Comparison of ENCODE assay signal across 1 cellular context in the genomic region with DNA sequence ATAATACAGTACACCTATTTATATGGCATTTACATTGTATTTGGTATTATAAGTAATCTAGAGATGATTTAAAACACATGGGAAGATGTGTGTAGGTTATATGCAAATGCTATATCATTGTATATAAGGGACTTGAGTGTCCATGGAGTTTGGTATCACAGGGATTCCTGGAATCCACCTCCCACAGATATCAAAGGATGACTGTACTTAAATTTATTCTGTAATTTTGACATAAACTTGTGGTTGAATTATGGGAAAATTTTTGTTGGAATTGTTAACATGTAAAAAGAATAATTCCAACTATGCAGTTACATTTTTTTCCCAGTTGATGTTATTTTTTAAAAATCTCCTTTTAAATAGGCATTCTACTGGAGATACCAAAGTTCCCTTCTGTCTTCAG.
TF ChIP-seq lines count a peak whose summit lies in the region.

No MANE protein-coding gene starts in this region.

TF ChIP-seq in WTC11, 78 proteins besides CTCF, POLR2A, EP300 and RAD21 (continued from another document):
- TF ChIP-seq, protein P1, sequence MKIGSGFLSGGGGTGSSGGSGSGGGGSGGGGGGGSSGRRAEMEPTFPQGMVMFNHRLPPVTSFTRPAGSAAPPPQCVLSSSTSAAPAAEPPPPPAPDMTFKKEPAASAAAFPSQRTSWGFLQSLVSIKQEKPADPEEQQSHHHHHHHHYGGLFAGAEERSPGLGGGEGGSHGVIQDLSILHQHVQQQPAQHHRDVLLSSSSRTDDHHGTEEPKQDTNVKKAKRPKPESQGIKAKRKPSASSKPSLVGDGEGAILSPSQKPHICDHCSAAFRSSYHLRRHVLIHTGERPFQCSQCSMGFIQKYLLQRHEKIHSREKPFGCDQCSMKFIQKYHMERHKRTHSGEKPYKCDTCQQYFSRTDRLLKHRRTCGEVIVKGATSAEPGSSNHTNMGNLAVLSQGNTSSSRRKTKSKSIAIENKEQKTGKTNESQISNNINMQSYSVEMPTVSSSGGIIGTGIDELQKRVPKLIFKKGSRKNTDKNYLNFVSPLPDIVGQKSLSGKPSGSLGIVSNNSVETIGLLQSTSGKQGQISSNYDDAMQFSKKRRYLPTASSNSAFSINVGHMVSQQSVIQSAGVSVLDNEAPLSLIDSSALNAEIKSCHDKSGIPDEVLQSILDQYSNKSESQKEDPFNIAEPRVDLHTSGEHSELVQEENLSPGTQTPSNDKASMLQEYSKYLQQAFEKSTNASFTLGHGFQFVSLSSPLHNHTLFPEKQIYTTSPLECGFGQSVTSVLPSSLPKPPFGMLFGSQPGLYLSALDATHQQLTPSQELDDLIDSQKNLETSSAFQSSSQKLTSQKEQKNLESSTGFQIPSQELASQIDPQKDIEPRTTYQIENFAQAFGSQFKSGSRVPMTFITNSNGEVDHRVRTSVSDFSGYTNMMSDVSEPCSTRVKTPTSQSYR (CRISPR knock-in tag; IDR thresholded peaks at IDR 0.05), result no peak
- TF ChIP-seq, protein P2, sequence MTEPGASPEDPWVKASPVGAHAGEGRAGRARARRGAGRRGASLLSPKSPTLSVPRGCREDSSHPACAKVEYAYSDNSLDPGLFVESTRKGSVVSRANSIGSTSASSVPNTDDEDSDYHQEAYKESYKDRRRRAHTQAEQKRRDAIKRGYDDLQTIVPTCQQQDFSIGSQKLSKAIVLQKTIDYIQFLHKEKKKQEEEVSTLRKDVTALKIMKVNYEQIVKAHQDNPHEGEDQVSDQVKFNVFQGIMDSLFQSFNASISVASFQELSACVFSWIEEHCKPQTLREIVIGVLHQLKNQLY (CRISPR knock-in tag; IDR thresholded peaks at IDR 0.05), result no peak
- TF ChIP-seq, protein P3, sequence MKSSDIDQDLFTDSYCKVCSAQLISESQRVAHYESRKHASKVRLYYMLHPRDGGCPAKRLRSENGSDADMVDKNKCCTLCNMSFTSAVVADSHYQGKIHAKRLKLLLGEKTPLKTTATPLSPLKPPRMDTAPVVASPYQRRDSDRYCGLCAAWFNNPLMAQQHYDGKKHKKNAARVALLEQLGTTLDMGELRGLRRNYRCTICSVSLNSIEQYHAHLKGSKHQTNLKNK (CRISPR knock-in tag; IDR thresholded peaks at IDR 0.05), result no peak
- no peak for TF ChIP-seq RELA (CRISPR knock-in tag; IDR thresholded peaks at IDR 0.05; ENCODE audit: borderline replicate concordance)
TF ChIP-seq in WTC11: peak in this region for 0.
